Comparison of ENCODE assay signal across 8 cellular contexts in genomic region chr9:2066312-2067273, GRCh38. TPM values are rescaled to one million over a fixed set of nuclear protein-coding genes. Genes with fewer than 3 reads are reported as not detected.
DNase-seq lines count a peak whose midpoint lies in the region; ATAC-seq lines count a peak whose summit lies in the region.

No MANE protein-coding gene starts in this region.

- no peak overlapping the region for H2BK15ac ChIP-seq in mesendoderm (replicated peaks; ENCODE audit: low read depth)

- H2BK120ac ChIP-seq in mesendoderm (ENCODE audit: low read depth, low read length), result no peak overlapping the region

- H3K79me2 ChIP-seq in mesendoderm (ENCODE audit: control insufficient read depth, insufficient read depth, low read length), result no peaks in the 10 kb centered on the region

- no peak overlapping the region for H3K4me2 ChIP-seq in mesendoderm (ENCODE audit: low read length)

- no peaks in the 10 kb centered on the region for H3K79me1 ChIP-seq in mesendoderm (ENCODE audit: low read length)

- no peaks in the 10 kb centered on the region for H3K27me3 ChIP-seq in mesendoderm (ENCODE audit: insufficient read depth, low read length, poor library complexity)

- no peak overlapping the region for H3K56ac ChIP-seq in mesendoderm (ENCODE audit: low read length)

- no peaks in the 10 kb centered on the region for H3K36me3 ChIP-seq in mesendoderm (ENCODE audit: control insufficient read depth, insufficient read depth, low read length)

- no peak overlapping the region for H2AK5ac ChIP-seq in mesendoderm (ENCODE audit: low read length)

- H3K27ac ChIP-seq in mesendoderm (ENCODE audit: low read depth, low read length), result no peak overlapping the region

- no peaks in the 10 kb centered on the region for H3K4me1 ChIP-seq in mesendoderm (ENCODE audit: control insufficient read depth, low read depth, low read length)

- no peak overlapping the region for H3K18ac ChIP-seq in mesendoderm (ENCODE audit: low read length)

- H3K4ac ChIP-seq in mesendoderm (ENCODE audit: low read depth, low read length), result no peak overlapping the region

- H3K4me3 ChIP-seq in mesendoderm (ENCODE audit: low read length), result no peak overlapping the region

- H3K9ac ChIP-seq in mesendoderm (ENCODE audit: low read length), result no peak overlapping the region

- DNase-seq in EH (ENCODE audit: low read depth), result peak; percentile 79
- DNase-seq in HPDE6-E6E7 (ENCODE audit: extremely low spot score), result peak; percentile 15
- peak; percentile 55 for DNase-seq in dermis blood vessel endothelial cell
- DNase-seq in mesendoderm, result peak; percentile 87
- DNase-seq in NOMO-1 treated with DMSO at 0.1 percent for 48 hours (lab: John Stamatoyannopoulos, UW; ENCODE audit: unreplicated experiment), result no peak

- no peak for ATAC-seq in HG02840 (IDR thresholded peaks at IDR 0.05; ENCODE audit: low FRiP score, unreplicated experiment)
- no peak for ATAC-seq in GM21529 (IDR thresholded peaks at IDR 0.05; ENCODE audit: unreplicated experiment)
- no peak for ATAC-seq in GM21619 (IDR thresholded peaks at IDR 0.05; ENCODE audit: unreplicated experiment)

- no peak overlapping the region for H4K5ac ChIP-seq in mesendoderm (ENCODE audit: low read length)

- no CpG with 5 or more reads among the region's 8 CpGs for WGBS in mesendoderm (ENCODE audit: extremely low coverage, insufficient coverage, low lambda C conversion rate)

- H4K8ac ChIP-seq in mesendoderm (ENCODE audit: low read depth, low read length), result no peak overlapping the region

- H3K23ac ChIP-seq in mesendoderm (ENCODE audit: low read length), result no peak overlapping the region

- no peak overlapping the region for H2BK5ac ChIP-seq in mesendoderm (ENCODE audit: low read length)

RNA-seq across cellular contexts. Expression of gene SMARCA2, which starts 51.4 kb away (rescaled TPM):
- 108 and 132 TPM in 2 replicates for total RNA-seq in dermis blood vessel endothelial cell
- 4.8 TPM for polyA plus RNA-seq in mesendoderm (2013, experiment 1 of 2)
- polyA plus RNA-seq in mesendoderm (2013, experiment 2 of 2), result 5.1 TPM
